Comparison of ENCODE assay signal across 18 cellular contexts in genomic region chr3:30952786-30953185, GRCh38. TPM values are rescaled to one million over a fixed set of nuclear protein-coding genes. Genes with fewer than 3 reads are reported as not detected.
"Had no signal": no experiment of that assay in that cellular context is flagged by ENCODE, and none has a peak within 500 bp of the region (broad histone marks: within the 10 kb centered on the region; RNA-seq: fewer than 3 reads in every experiment).

No MANE protein-coding gene starts in this region.

- DNase-seq: activated CD4-positive, alpha-beta T cell treated with anti-CD3 and anti-CD28 coated beads, Interleukin-2, amount 50 U/mL, for 1 hour; activated CD4-positive, CD25-positive, alpha-beta regulatory T cell; activated naive CD8-positive, alpha-beta T cell treated with anti-CD3 and anti-CD28 coated beads for 36 hours; amygdala; cerebellar nuclear complex; effector CD8-positive, alpha-beta T cell; naive thymus-derived CD4-positive, alpha-beta T cell; ovary; right lobe of liver; stimulated activated CD4-positive, alpha-beta T cell treated with anti-CD3 and anti-CD28 coated beads, Interleukin-12 subunit alpha, Interleukin-12 subunit beta, amount 100 ng/mL, for 4 hours; stimulated activated CD4-positive, alpha-beta T cell treated with anti-CD3 and anti-CD28 coated beads, Interleukin-2, amount 100 ng/mL, for 24 hours; stomach; T-helper 2 cell had no signal

- H3K4me3 ChIP-seq: ovary, right lobe of liver, stomach had no signal

- ATAC-seq: naive thymus-derived CD4-positive, alpha-beta T cell; right lobe of liver had no signal

RNA-seq across cellular contexts. Expression of gene GADL1, which starts 58.3 kb away (rescaled TPM):
- total RNA-seq: activated CD8-positive, alpha-beta memory T cell treated with anti-CD3 and anti-CD28 coated beads for 36 hours; activated naive CD8-positive, alpha-beta T cell treated with anti-CD3 and anti-CD28 coated beads for 36 hours; activated T-helper 1 cell treated with anti-CD3 and anti-CD28 coated beads, Interleukin-12 subunit alpha, Interleukin-12 subunit beta, Interleukin-2, Interleukin-4 antibody, amounts not matched to agents 30 ng/mL and 10 ng/mL and 1 ng/mL, durations not matched to agents 14 hours and 24 hours and 36 hours; lung microvascular endothelial cell; naive thymus-derived CD4-positive, alpha-beta T cell; pulmonary artery endothelial cell; right lobe of liver had no signal
- polyA plus RNA-seq: naive thymus-derived CD4-positive, alpha-beta T cell; urinary bladder had no signal
